In genomic region chr17:7204828-7205461, GRCh38 we compare ENCODE assay signal across 8 cellular contexts. TPM values are rescaled to one million over a fixed set of nuclear protein-coding genes. Genes with fewer than 3 reads are reported as not detected.
DNase-seq lines count a peak whose midpoint lies in the region; ATAC-seq and TF ChIP-seq lines count a peak whose summit lies in the region.

No MANE protein-coding gene starts in this region.

- TF ChIP-seq POLR2A in vagina (IDR thresholded peaks at IDR 0.05) = peak in 1 of 2 donors; percentile 37

- no peaks in the 10 kb centered on the region for H3K9me3 ChIP-seq in CD4-positive, alpha-beta memory T cell (ENCODE audit: control insufficient read depth in 1 of 2, low read length in 2 of 2)
- H3K9me3 ChIP-seq in ascending aorta = no peaks in the 10 kb centered on the region
- no peaks in the 10 kb centered on the region for H3K9me3 ChIP-seq in hepatocyte (ENCODE audit: low read depth)
- H3K9me3 ChIP-seq in vagina = no peaks in the 10 kb centered on the region

- TF ChIP-seq CTCF in ascending aorta (IDR thresholded peaks at IDR 0.05) (no peak), hepatocyte (IDR thresholded peaks at IDR 0.05; ENCODE audit: poor library complexity) (no peak), vagina (IDR thresholded peaks at IDR 0.05) (no peak)

- peak overlapping the region; percentile 77 for H3K4me2 ChIP-seq in hepatocyte

- H4K20me1 ChIP-seq in hepatocyte (ENCODE audit: insufficient read depth, poor library complexity, severe bottlenecking) = peaks cover 6% of the 10 kb centered on the region

- peak overlapping the region; percentile 78 to 92 (median 89) for H3K4me3 Mint-ChIP-seq in CD4-positive, alpha-beta memory T cell

- no peaks in the 10 kb centered on the region for H3K27me3 Mint-ChIP-seq in CD4-positive, alpha-beta memory T cell

- peak overlapping the region; percentile 66 for H2AFZ ChIP-seq in hepatocyte

- H3K4me1 Mint-ChIP-seq in CD4-positive, alpha-beta memory T cell = peaks cover 15 to 38% (median 28%) of the 10 kb centered on the region in 4 donors

- peak overlapping the region; percentile 92 for H3K27ac ChIP-seq in CD4-positive, alpha-beta memory T cell (ENCODE audit: low read depth, low read length)
- peak overlapping the region; percentile 67 to 69 for H3K27ac ChIP-seq in ascending aorta
- peak overlapping the region; percentile 64 for H3K27ac ChIP-seq in hepatocyte
- peak overlapping the region; percentile 65 for H3K27ac ChIP-seq in vagina

- POLR2A ChIA-PET in CD4-positive, alpha-beta memory T cell (lab: Charles Lee; ENCODE audit: partially characterized antibody) = interaction anchor here (0.7 to 2.9 kb wide), 8 partner anchors 9 to 379 kb away, joined by 3 to 13 read pairs (median 4); partner anchors contain the start of genes ACADVL, DLG4, GABARAP and PHF23

- intact Hi-C loops in CD4-positive, alpha-beta memory T cell (cut with micrococcal nuclease) = loop anchor here (1.0 kb wide), 2 partner anchors 9 to 34 kb away; partner anchors contain the start of gene PHF23
- intact Hi-C loops in ascending aorta (cut with DNase I) = loop anchor here (1.0 kb wide), 1 partner anchor 9 kb away; no protein-coding TSS in a partner anchor
- intact Hi-C loops in vagina (cut with DNase I) = no loop called here

- CTCF ChIA-PET in CD4-positive, alpha-beta memory T cell (lab: Charles Lee; ENCODE audit: partially characterized antibody) = no interaction called here

- H3K36me3 Mint-ChIP-seq in CD4-positive, alpha-beta memory T cell = no peaks in the 10 kb centered on the region

- peaks cover 6% of the 10 kb centered on the region for H3K79me2 ChIP-seq in hepatocyte

- WGBS in hepatocyte (ENCODE audit: low lambda C conversion rate, missing lambda C conversion rate) = 2% methylated on average over 30 of the region's 34 CpGs

- no peaks in the 10 kb centered on the region for H3K36me3 ChIP-seq in CD4-positive, alpha-beta memory T cell (ENCODE audit: insufficient read depth, low read length)
- H3K36me3 ChIP-seq in ascending aorta (peaks cover 13 to 21% of the 10 kb centered on the region in 2 donors), hepatocyte (replicated peaks; ENCODE audit: insufficient read depth, low read depth) (no peaks in the 10 kb centered on the region), vagina (peaks cover 0 to 19% of the 10 kb centered on the region in 2 donors)

- ATAC-seq in GM19452 (IDR thresholded peaks at IDR 0.05; ENCODE audit: unreplicated experiment) = peak; percentile 80

- DNase-seq in CD4-positive, alpha-beta memory T cell = peak; percentile 97 to 99 (median 97)
- DNase-seq in HT-29 (ENCODE audit: low spot score) = peak; percentile 25
- DNase-seq in T follicular helper cell (ENCODE audit: low read depth) = peak; percentile 97
- peak; percentile 66 to 92 for DNase-seq in ascending aorta (ENCODE audit: low spot score in 2 of 2)
- peak; percentile 91 for DNase-seq in hepatocyte (ENCODE audit: low spot score)
- peak; percentile 97 for DNase-seq in retina
- DNase-seq in vagina (ENCODE audit: extremely low spot score in 2 of 2) = no peak

- peaks cover 0 to 3% (median 0%) of the 10 kb centered on the region in 8 donors for H3K9me3 Mint-ChIP-seq in CD4-positive, alpha-beta memory T cell

- peaks cover 21% of the 10 kb centered on the region for H3K4me1 ChIP-seq in CD4-positive, alpha-beta memory T cell (ENCODE audit: insufficient read depth, low read length)
- peaks cover 0 to 10% of the 10 kb centered on the region in 2 donors for H3K4me1 ChIP-seq in ascending aorta
- no peaks in the 10 kb centered on the region for H3K4me1 ChIP-seq in hepatocyte (ENCODE audit: insufficient read depth)
- H3K4me1 ChIP-seq in vagina = peaks cover 39% of the 10 kb centered on the region

- no peaks in the 10 kb centered on the region for H3K9me2 ChIP-seq in hepatocyte (replicated peaks; ENCODE audit: insufficient read depth)

- H3K27me3 ChIP-seq in CD4-positive, alpha-beta memory T cell (ENCODE audit: insufficient read depth, low read length) = no peaks in the 10 kb centered on the region
- H3K27me3 ChIP-seq in ascending aorta = no peaks in the 10 kb centered on the region
- no peaks in the 10 kb centered on the region for H3K27me3 ChIP-seq in hepatocyte
- H3K27me3 ChIP-seq in vagina = no peaks in the 10 kb centered on the region

- H3K4me3 ChIP-seq in CD4-positive, alpha-beta memory T cell (ENCODE audit: low read length in 2 of 2) = peak overlapping the region; percentile 19 to 71
- H3K4me3 ChIP-seq in ascending aorta = peak overlapping the region; percentile 55 to 71
- peak overlapping the region; percentile 25 for H3K4me3 ChIP-seq in hepatocyte
- peak overlapping the region; percentile 43 to 55 for H3K4me3 ChIP-seq in vagina

- H3K27ac Mint-ChIP-seq in CD4-positive, alpha-beta memory T cell = peak overlapping the region; percentile 92 to 100 (median 100)

RNA-seq across cellular contexts. Expression of gene DLG4, which starts 14.7 kb away (rescaled TPM):
- 1 to 10 TPM; 7.2 to 7.6 TPM for total RNA-seq in CD4-positive, alpha-beta memory T cell
- under 1 TPM; 0.44 to 0.50 TPM for polyA plus RNA-seq in CD4-positive, alpha-beta memory T cell
- total RNA-seq in HT-29 (2014; rRNA removed; shearing (Covaris generic)) = 0.26 and 1.6 TPM in 2 replicates
- total RNA-seq in ascending aorta = 34.9 TPM
- total RNA-seq in hepatocyte = 8.4 and 10.7 TPM in 2 replicates
- polyA plus RNA-seq in hepatocyte = 2.9 and 7.6 TPM in 2 replicates
- total RNA-seq in vagina = 23.3 TPM

RNA-seq across cellular contexts. Expression of gene ACADVL, which starts 14.8 kb away (rescaled TPM):
- total RNA-seq in CD4-positive, alpha-beta memory T cell = 100 to 1,000 TPM; 340 to 342 TPM
- 100 to 1,000 TPM; 110 to 118 TPM for polyA plus RNA-seq in CD4-positive, alpha-beta memory T cell
- 469 and 546 TPM in 2 replicates for total RNA-seq in HT-29 (2014; rRNA removed; shearing (Covaris generic))
- total RNA-seq in ascending aorta (1,048 TPM), hepatocyte (298 and 469 TPM in 2 replicates), vagina (957 TPM)
- polyA plus RNA-seq in hepatocyte = 1,250 and 1,676 TPM in 2 replicates

RNA-seq across cellular contexts. Expression of gene ASGR1, which starts 25.8 kb away (rescaled TPM):
- total RNA-seq in CD4-positive, alpha-beta memory T cell = not detected
- polyA plus RNA-seq in CD4-positive, alpha-beta memory T cell = not detected
- 0.52 TPM in 1 of 2 replicates, not detected in the other for total RNA-seq in HT-29 (2014; rRNA removed; shearing (Covaris generic))
- total RNA-seq in ascending aorta (3.9 TPM), hepatocyte (59.6 and 74.0 TPM in 2 replicates), vagina (2.5 TPM)
- 113 and 140 TPM in 2 replicates for polyA plus RNA-seq in hepatocyte

RNA-seq across cellular contexts. Expression of gene DVL2, which starts 29.4 kb away (rescaled TPM):
- total RNA-seq in CD4-positive, alpha-beta memory T cell = 10 to 100 TPM; 75.1 to 76.8 TPM
- 10 to 100 TPM; 22.0 to 23.7 TPM for polyA plus RNA-seq in CD4-positive, alpha-beta memory T cell
- total RNA-seq in HT-29 (2014; rRNA removed; shearing (Covaris generic)) = 42.6 and 48.6 TPM in 2 replicates
- total RNA-seq in ascending aorta (17.2 TPM), hepatocyte (56.1 and 62.1 TPM in 2 replicates), vagina (53.0 TPM)
- polyA plus RNA-seq in hepatocyte = 74.6 and 74.7 TPM in 2 replicates

RNA-seq across cellular contexts. Expression of gene PHF23, which starts 34.3 kb away (rescaled TPM):
- 10 to 100 TPM; 45.8 to 55.8 TPM for total RNA-seq in CD4-positive, alpha-beta memory T cell
- polyA plus RNA-seq in CD4-positive, alpha-beta memory T cell = 10 to 100 TPM; 11.4 to 29.8 TPM
- total RNA-seq in HT-29 (2014; rRNA removed; shearing (Covaris generic)) = 29.3 and 31.7 TPM in 2 replicates
- 13.3 TPM for total RNA-seq in ascending aorta
- total RNA-seq in hepatocyte = 53.9 and 57.9 TPM in 2 replicates
- polyA plus RNA-seq in hepatocyte = 77.7 and 78.6 TPM in 2 replicates
- 24.8 TPM for total RNA-seq in vagina

Comparison
In these comparisons a context has a peak if more than half of its experiments do, and no peak if none do; other contexts are left out.
1. DNase-seq: peak in CD4-positive, alpha-beta memory T cell (5 of 5), HT-29 (single experiment), T follicular helper cell (single experiment), ascending aorta (2 of 2), hepatocyte (single experiment) and retina (single experiment); none in vagina (0 of 2).
2. RNA of gene ASGR1, which starts 25.8 kb away (total RNA-seq): 59.6 to 74.0 TPM in hepatocyte; 3.9 TPM in ascending aorta (single experiment), 2.5 TPM in vagina (single experiment), not detected in CD4-positive, alpha-beta memory T cell and 0.52 TPM in HT-29; every median in the first group is over 10 times any median in the second.
3. Peak in every context shown above with its lines, with median percentiles within 50 percentile points of each other: H3K27ac ChIP-seq and H3K4me3 ChIP-seq.